30 cellular contexts compared by ENCODE assay signal in genomic region chr3:114792159-114792918, GRCh38.
"Had no signal": no experiment of that assay in that cellular context is flagged by ENCODE, and none has a peak within 500 bp of the region (broad histone marks: within the 10 kb centered on the region; RNA-seq: fewer than 3 reads in every experiment).

No MANE protein-coding gene starts in this region.

- H3K9me3 ChIP-seq: body of pancreas, breast epithelium, MG63, SJCRH30 had no signal

- H3K4me1 ChIP-seq: breast epithelium, SJCRH30 had no signal

- H3K4me3 ChIP-seq: body of pancreas, breast epithelium, MG63, SJCRH30, SK-N-MC had no signal

- ATAC-seq: activated CD8-positive, alpha-beta T cell treated with anti-CD3 and anti-CD28 coated beads for 36 hours; body of pancreas; Panc1 had no signal

- FAIRE-seq: astrocyte, TTC549 had no signal

- DNase-seq: activated CD4-positive, alpha-beta T cell treated with anti-CD3 and anti-CD28 coated beads, Interleukin-2, amount 10 ng/mL, durations not matched to agents 24 days and 14 days; activated CD4-positive, alpha-beta T cell treated with anti-CD3 and anti-CD28 coated beads, Interleukin-2, amount 50 U/mL, for 4 hours; activated CD8-positive, alpha-beta T cell treated with anti-CD3 and anti-CD28 coated beads for 36 hours; activated gamma-delta T cell; activated naive CD4-positive, alpha-beta T cell treated with Interleukin-2 at 50 U/mL for 16 hours; activated naive CD8-positive, alpha-beta T cell treated with anti-CD3 and anti-CD28 coated beads, Interleukin-2, amount 10 ng/mL, durations not matched to agents 7 days and 5 days; activated T-cell treated with anti-CD3 and anti-CD28 coated beads, Interleukin-2, amount 50 U/mL, for 24 hours; body of pancreas; Kasumi-1; KG1; MG63; NCI-H1048; NCI-H1417; NCI-H146; NCI-H187; NCI-H2029 treated with DMSO at 0.1 percent for 48 hours; NCI-H2107; NCI-H2171 treated with DMSO at 0.1 percent for 48 hours; NCI-H2227 treated with DMSO at 0.1 percent for 48 hours; NCI-H446; NCI-H510A treated with DMSO at 0.1 percent for 48 hours; NCI-H526 treated with DMSO at 0.1 percent for 48 hours; NCI-H774; SHP77; SJCRH30 had no signal

- H3K27ac ChIP-seq: body of pancreas, breast epithelium, SJCRH30, SK-N-MC had no signal

- H3K36me3 ChIP-seq: breast epithelium, MG63, SJCRH30 had no signal

- H3K27me3 ChIP-seq: body of pancreas, breast epithelium, MG63, SJCRH30 had no signal
